ENCODE assay signal across 9 cellular contexts in genomic region chr6:2563635-2564034, GRCh38.
A peak's percentile ranks its signal among the peaks of the same experiment; 100 is the strongest.
DNase-seq lines count a peak whose midpoint lies in the region; ATAC-seq and TF ChIP-seq lines count a peak whose summit lies in the region.
"Had no signal": no experiment of that assay in that cellular context is flagged by ENCODE, and none has a peak within 500 bp of the region (broad histone marks: within the 10 kb centered on the region; RNA-seq: fewer than 3 reads in every experiment).

No MANE protein-coding gene starts in this region.

- no peak overlapping the region for H3K4me3 Mint-ChIP-seq in endodermal cell

- H3K79me2 ChIP-seq in OCI-LY7 (ENCODE audit: insufficient read depth, low read depth, low read length), result no peaks in the 10 kb centered on the region

- DNase-seq in fibroblast of peridontal ligament (ENCODE audit: extremely low read depth) (peak; percentile 58), OCI-LY7 (ENCODE audit: low spot score) (no peak), COLO668 (lab: John Stamatoyannopoulos, UW; ENCODE audit: unreplicated experiment) (no peak), endodermal cell (no peak), Right ventricle myocardium inferior (ENCODE audit: missing footprints) (no peak)
- DNase-seq: NCI-H1092 had no signal

- intact Hi-C loops in OCI-LY7 (cut with micrococcal nuclease; ENCODE audit: unreplicated experiment), result no loop called here
- intact Hi-C loops in Right ventricle myocardium inferior (cut with DNase I), result no loop called here

- no peak overlapping the region for H3K4me2 ChIP-seq in OCI-LY7 (ENCODE audit: low read length)

- H4K20me1 ChIP-seq in OCI-LY7 (ENCODE audit: insufficient read depth, low read length), result no peaks in the 10 kb centered on the region

- CTCF ChIA-PET in OCI-LY7 (lab: Charles Lee; ENCODE audit: unreplicated experiment), result no interaction called here

- BruUV-seq in OCI-LY7 (replicated peaks; lab: Mats Ljungman, UMichigan), result no TSS peak

- H3K4me1 ChIP-seq in OCI-LY7 (ENCODE audit: insufficient read depth, low read length, poor library complexity, severe bottlenecking) (no peaks in the 10 kb centered on the region), endodermal cell (ENCODE audit: control insufficient read depth, insufficient read depth, low read length) (no peaks in the 10 kb centered on the region)

- peaks cover 9% of the 10 kb centered on the region for H3K9me3 Mint-ChIP-seq in endodermal cell

- peaks cover 3% of the 10 kb centered on the region for H3K27me3 Mint-ChIP-seq in endodermal cell (ENCODE audit: insufficient read depth)

- H3K4me1 Mint-ChIP-seq in endodermal cell, result no peaks in the 10 kb centered on the region

- H3K27ac Mint-ChIP-seq in endodermal cell, result no peak overlapping the region

- no peak overlapping the region for H3K4me3 ChIP-seq in OCI-LY7 (ENCODE audit: low read depth, low read length, poor library complexity, severe bottlenecking)
- H3K4me3 ChIP-seq in endodermal cell (ENCODE audit: low read length), result no peak overlapping the region

- 89 to 100% methylated on average over 4 to 6 of the region's 6 CpGs for WGBS in endodermal cell (ENCODE audit: insufficient coverage in 1 of 2, insufficient read length in 1 of 2), 2 experiments

- no peaks in the 10 kb centered on the region for H3K36me3 Mint-ChIP-seq in endodermal cell (ENCODE audit: low read depth)

- H2AFZ ChIP-seq in OCI-LY7 (ENCODE audit: low read length), result no peak overlapping the region

- no peak overlapping the region for H3K9ac ChIP-seq in endodermal cell (ENCODE audit: extremely low read depth, low read length, poor library complexity, severe bottlenecking)

- no peaks in the 10 kb centered on the region for H3K27me3 ChIP-seq in endodermal cell (ENCODE audit: control insufficient read depth, insufficient read depth, low read length, poor library complexity, severe bottlenecking)

- no peaks in the 10 kb centered on the region for H3K36me3 ChIP-seq in OCI-LY7 (ENCODE audit: insufficient read depth, low read length)
- no peaks in the 10 kb centered on the region for H3K36me3 ChIP-seq in endodermal cell (ENCODE audit: control insufficient read depth, insufficient read depth, low read length)

- no peaks in the 10 kb centered on the region for H3K9me3 ChIP-seq in OCI-LY7 (ENCODE audit: low read length)
- peaks cover 6% of the 10 kb centered on the region for H3K9me3 ChIP-seq in endodermal cell (ENCODE audit: control insufficient read depth, low read length)

- TF ChIP-seq CTCF in OCI-LY7 (conservative IDR thresholded peaks at IDR 0.05; ENCODE audit: low read length), result no peak
- no peak for TF ChIP-seq CTCF in endodermal cell (conservative IDR thresholded peaks at IDR 0.05)

- peak; percentile 97 for ATAC-seq in GM18502 (IDR thresholded peaks at IDR 0.05; ENCODE audit: poor library complexity, unreplicated experiment)
- peak; percentile 89 for ATAC-seq in GM19463 (IDR thresholded peaks at IDR 0.05; ENCODE audit: unreplicated experiment)
- ATAC-seq in HG03460 (IDR thresholded peaks at IDR 0.05; ENCODE audit: unreplicated experiment), result peak; percentile 67
- ATAC-seq in Right ventricle myocardium inferior, result no peak

- H3K9me2 ChIP-seq in OCI-LY7 (ENCODE audit: insufficient read depth, low read length), result no peaks in the 10 kb centered on the region

- H3K27ac ChIP-seq in OCI-LY7 (ENCODE audit: low read depth, low read length, poor library complexity, severe bottlenecking) (no peak overlapping the region), endodermal cell (ENCODE audit: low read depth, low read length) (no peak overlapping the region)

- POLR2A ChIA-PET in OCI-LY7 (lab: Charles Lee), result interaction anchor here (0.6 kb wide), 1 partner anchor 839 kb away, joined by 3 read pairs; no protein-coding TSS in a partner anchor
